25 cellular contexts compared by ENCODE assay signal in genomic region chr10:6282454-6282958, GRCh38.
DNase-seq lines count a peak whose midpoint lies in the region; ATAC-seq, FAIRE-seq and TF ChIP-seq lines count a peak whose summit lies in the region.
"Had no signal": no experiment of that assay in that cellular context is flagged by ENCODE, and none has a peak within 500 bp of the region (broad histone marks: within the 10 kb centered on the region; RNA-seq: fewer than 3 reads in every experiment).

No MANE protein-coding gene starts in this region.

- no peak for DNase-seq in activated CD4-positive, alpha-beta T cell treated with anti-CD3 and anti-CD28 coated beads for 36 hours
- no peak for DNase-seq in activated CD4-positive, alpha-beta T cell treated with anti-CD3 and anti-CD28 coated beads, Interleukin-2, amount 50 U/mL, for 4 hours
- DNase-seq in A549 (ENCODE audit: low read depth in 1 of 2, low spot score in 1 of 2) (no peak), mesenchymal stem cell (no peak), thoracic aorta (ENCODE audit: low spot score) (no peak), NCI-H82 (lab: John Stamatoyannopoulos, UW) (no peak)
- DNase-seq in activated naive CD4-positive, alpha-beta T cell treated with anti-CD3 and anti-CD28 coated beads, Interleukin-2, amount 50 U/mL, for 16 hours, result no peak
- DNase-seq: ACHN; AML-193; BE2C; CD4-positive, alpha-beta T cell; CD8-positive, alpha-beta memory T cell; DMS53; DMS79 treated with DMSO at 0.1 percent for 48 hours; GF-D8; H9 had no signal

- no peaks in the 10 kb centered on the region for H3K36me3 ChIP-seq in mesenchymal stem cell (ENCODE audit: control insufficient read depth in 1 of 2, insufficient read depth in 2 of 2, low read depth in 1 of 2, low read length in 2 of 2)
- no peaks in the 10 kb centered on the region for H3K36me3 ChIP-seq in thoracic aorta
- H3K36me3 ChIP-seq: BE2C had no signal

- no peak for TF ChIP-seq EP300 in A549 (IDR thresholded peaks at IDR 0.05)

- no peaks in the 10 kb centered on the region for H3K27me3 Mint-ChIP-seq in activated CD4-positive, alpha-beta T cell treated with anti-CD3 and anti-CD28 coated beads for 36 hours
- H3K27me3 Mint-ChIP-seq: CD4-positive, alpha-beta T cell; CD8-positive, alpha-beta memory T cell had no signal

- TF ChIP-seq RAD21 in A549 (conservative IDR thresholded peaks at IDR 0.05 in 1 of 2, IDR thresholded peaks at IDR 0.05 in 1 of 2), result no peak

- H2BK5ac ChIP-seq in mesenchymal stem cell (ENCODE audit: low read depth, low read length, poor library complexity, severe bottlenecking), result no peak overlapping the region

- no peak overlapping the region for H3K9ac ChIP-seq in mesenchymal stem cell (ENCODE audit: low read length)
- H3K9ac ChIP-seq: BLaER1 treated with 17β-estradiol and CSF1 and Interleukin-3, amounts not matched to agents 10 nM and 100 nM had no signal

- 90% methylated on average over 5 of the region's 5 CpGs for WGBS in A549 (ENCODE audit: missing lambda C conversion rate)
- WGBS in mesenchymal stem cell, result 86% methylated on average over 2 of the region's 5 CpGs

- peak overlapping the region; percentile 14 for H2AK5ac ChIP-seq in mesenchymal stem cell (ENCODE audit: low read length, severe bottlenecking)

- H3K36me3 Mint-ChIP-seq in activated CD4-positive, alpha-beta T cell treated with anti-CD3 and anti-CD28 coated beads for 36 hours (ENCODE audit: low read depth), result peaks cover 5% of the 10 kb centered on the region

- peaks cover under 1% of the 10 kb centered on the region for H3K9me3 Mint-ChIP-seq in activated CD4-positive, alpha-beta T cell treated with anti-CD3 and anti-CD28 coated beads for 36 hours (ENCODE audit: low read depth)
- H3K9me3 Mint-ChIP-seq: CD4-positive, alpha-beta T cell; CD8-positive, alpha-beta memory T cell; GM23338; H9 had no signal

- TF ChIP-seq CTCF in A549 (IDR thresholded peaks at IDR 0.05), result no peak
- TF ChIP-seq CTCF in thoracic aorta (IDR thresholded peaks at IDR 0.05), result no peak

- intact Hi-C loops in activated CD4-positive, alpha-beta T cell treated with anti-CD3 and anti-CD28 coated beads for 36 hours (cut with DNase I, micrococcal nuclease), result no loop called here

- no peak overlapping the region for H3K4me3 Mint-ChIP-seq in activated CD4-positive, alpha-beta T cell treated with anti-CD3 and anti-CD28 coated beads for 36 hours
- H3K4me3 Mint-ChIP-seq: CD14-positive monocyte; CD4-positive, alpha-beta T cell; CD8-positive, alpha-beta memory T cell; GM23338; H9 had no signal

- H3K27ac ChIP-seq in A549, result peak overlapping the region; percentile 98 to 100
- no peak overlapping the region for H3K27ac ChIP-seq in mesenchymal stem cell (ENCODE audit: low read length, poor library complexity, severe bottlenecking)
- H3K27ac ChIP-seq in thoracic aorta, result peak overlapping the region; percentile 47 to 58
- H3K27ac ChIP-seq: 22Rv1; BLaER1 treated with 17β-estradiol and CSF1 and Interleukin-3, amounts not matched to agents 10 nM and 100 nM had no signal

- no peak overlapping the region for H3K4me3 ChIP-seq in A549
- no peak overlapping the region for H3K4me3 ChIP-seq in mesenchymal stem cell (ENCODE audit: insufficient read depth in 1 of 2, low read depth in 1 of 2, low read length in 2 of 2)
- no peak overlapping the region for H3K4me3 ChIP-seq in thoracic aorta
- H3K4me3 ChIP-seq: BLaER1 treated with 17β-estradiol and CSF1 and Interleukin-3, amounts not matched to agents 10 nM and 100 nM; GM23338 had no signal

- peaks cover 15% of the 10 kb centered on the region for H3K4me1 Mint-ChIP-seq in activated CD4-positive, alpha-beta T cell treated with anti-CD3 and anti-CD28 coated beads for 36 hours

- no peak overlapping the region for H3K18ac ChIP-seq in mesenchymal stem cell (ENCODE audit: low read depth in 1 of 2, low read length in 2 of 2)

- no peak overlapping the region for H3K23ac ChIP-seq in mesenchymal stem cell (ENCODE audit: low read length in 2 of 2)

- H3K14ac ChIP-seq in mesenchymal stem cell (ENCODE audit: low read length in 2 of 2), result no peak overlapping the region

- H3K4me1 ChIP-seq in A549 (peaks cover 45% of the 10 kb centered on the region), mesenchymal stem cell (ENCODE audit: control insufficient read depth, insufficient read depth, low read depth, low read length) (peaks cover 10% of the 10 kb centered on the region), thoracic aorta (ENCODE audit: control insufficient read depth in 1 of 2, low read depth in 2 of 2) (peaks cover 3 to 25% of the 10 kb centered on the region in 2 donors)
- H3K4me1 ChIP-seq: BE2C had no signal

- no peak overlapping the region for H3K4ac ChIP-seq in mesenchymal stem cell (ENCODE audit: low read depth in 1 of 2, low read length in 2 of 2)

- FAIRE-seq in A549 (lab: Jason Lieb, UNC), result no peak
- FAIRE-seq: A204.1, D721Med, GM12891, GM18507 had no signal

- H2BK120ac ChIP-seq in mesenchymal stem cell (ENCODE audit: low read depth, low read length), result no peak overlapping the region

- H3K27me3 ChIP-seq in mesenchymal stem cell (ENCODE audit: control insufficient read depth in 1 of 2, insufficient read depth in 1 of 2, low read length in 2 of 2) (no peaks in the 10 kb centered on the region), thoracic aorta (replicated peaks; ENCODE audit: insufficient read depth) (no peaks in the 10 kb centered on the region)
- H3K27me3 ChIP-seq: BE2C; BLaER1 treated with 17β-estradiol and CSF1 and Interleukin-3, amounts not matched to agents 10 nM and 100 nM had no signal

- H4K91ac ChIP-seq in mesenchymal stem cell (ENCODE audit: low read length), result no peak overlapping the region

- H3K4me2 ChIP-seq in A549, result no peak overlapping the region
- no peak overlapping the region for H3K4me2 ChIP-seq in mesenchymal stem cell (ENCODE audit: low read length, poor library complexity, severe bottlenecking)
- H3K4me2 ChIP-seq: BLaER1 treated with 17β-estradiol and CSF1 and Interleukin-3, amounts not matched to agents 10 nM and 100 nM; GM23338 had no signal

- TF ChIP-seq POLR2A in A549 (IDR thresholded peaks at IDR 0.05; ENCODE audit: low read length), result no peak

- H2BK12ac ChIP-seq in mesenchymal stem cell (ENCODE audit: low read length in 2 of 2), result no peak overlapping the region

- H2BK15ac ChIP-seq in mesenchymal stem cell (ENCODE audit: low read depth, poor library complexity, severe bottlenecking), result no peak overlapping the region

- H3K27ac Mint-ChIP-seq in activated CD4-positive, alpha-beta T cell treated with anti-CD3 and anti-CD28 coated beads for 36 hours, result no peak overlapping the region
- H3K27ac Mint-ChIP-seq: CD4-positive, alpha-beta T cell; GM23338; H9 had no signal

- no peak overlapping the region for H2AFZ ChIP-seq in mesenchymal stem cell (ENCODE audit: low read depth, low read length)
- H2AFZ ChIP-seq: GM23338 had no signal

- H3K79me1 ChIP-seq in mesenchymal stem cell (replicated peaks; ENCODE audit: low read length, poor library complexity, severe bottlenecking), result no peaks in the 10 kb centered on the region

- ATAC-seq in activated CD4-positive, alpha-beta T cell treated with anti-CD3 and anti-CD28 coated beads for 36 hours, result peak; percentile 49
- ATAC-seq in A549 (no peak), thoracic aorta (ENCODE audit: insufficient number of reproducible peaks, low FRiP score, low read depth) (no peak)
- ATAC-seq: GM23338, HCT116 had no signal

- H3K9me3 ChIP-seq in A549, result peaks cover 3% of the 10 kb centered on the region; the same call in 1 of the 3 replicates
- H3K9me3 ChIP-seq in mesenchymal stem cell (ENCODE audit: control insufficient read depth, low read length), result no peaks in the 10 kb centered on the region
- no peaks in the 10 kb centered on the region for H3K9me3 ChIP-seq in thoracic aorta
- H3K9me3 ChIP-seq: BE2C had no signal

- CTCF ChIA-PET in activated CD4-positive, alpha-beta T cell treated with anti-CD3 and anti-CD28 coated beads for 36 hours (lab: Charles Lee), result interaction anchor here (1.2 kb wide), 2 partner anchors 15 to 65 kb away, joined by 3 read pairs; no protein-coding TSS in a partner anchor
- CTCF ChIA-PET in A549 (lab: Yijun Ruan, JAX), result interaction anchor here (0.6 to 2.4 kb wide), 2 partner anchors 18 to 119 kb away, joined by 3 to 10 read pairs; no protein-coding TSS in a partner anchor

- H4K8ac ChIP-seq in mesenchymal stem cell (ENCODE audit: low read length), result no peak overlapping the region

- POLR2A ChIA-PET in activated CD4-positive, alpha-beta T cell treated with anti-CD3 and anti-CD28 coated beads for 36 hours (lab: Charles Lee), result no interaction called here
- POLR2A ChIA-PET in A549 (lab: Yijun Ruan, JAX), result no interaction called here

TF ChIP-seq in A549, 52 proteins besides CTCF, POLR2A, EP300 and RAD21:
- TF ChIP-seq MAX (IDR thresholded peaks at IDR 0.05) (no peak), MAFK (IDR thresholded peaks at IDR 0.05; ENCODE audit: partially characterized antibody) (peak; percentile 73)
